Comparison of ENCODE assay signal across 18 cellular contexts in the genomic region with DNA sequence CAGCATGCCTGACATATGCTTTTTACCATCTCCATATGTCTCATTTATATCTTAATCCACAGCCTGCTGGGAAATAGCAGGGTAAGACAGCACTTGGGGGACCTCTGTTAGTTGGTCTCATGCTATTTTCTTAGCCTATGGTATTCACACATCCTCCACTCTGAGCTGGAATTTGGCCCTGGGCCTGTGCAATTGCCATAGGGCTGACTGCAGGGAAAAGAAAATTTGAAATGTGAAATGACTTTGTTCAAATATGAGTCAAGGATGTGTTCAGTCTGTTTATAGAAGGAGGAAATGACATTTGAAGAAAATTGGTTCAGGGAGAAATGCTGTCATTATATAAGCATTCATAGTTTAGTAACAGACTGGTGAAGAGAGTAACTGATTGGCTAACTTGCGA. TPM values are rescaled to one million over a fixed set of nuclear protein-coding genes. Genes with fewer than 3 reads are reported as not detected.
DNase-seq lines count a peak whose midpoint lies in the region; TF ChIP-seq lines count a peak whose summit lies in the region.
"Had no signal": no experiment of that assay in that cellular context is flagged by ENCODE, and none has a peak within 500 bp of the region (broad histone marks: within the 10 kb centered on the region; RNA-seq: fewer than 3 reads in every experiment).

No MANE protein-coding gene starts in this region.

- DNase-seq in AG08395 (ENCODE audit: low spot score) (peak; percentile 45), HT1080 (ENCODE audit: low read depth) (peak; percentile 89), brain microvascular endothelial cell (peak; percentile 74), hepatic stellate cell (ENCODE audit: low spot score) (peak; percentile 24), NCI-H2081 treated with DMSO at 0.1 percent for 48 hours (lab: John Stamatoyannopoulos, UW) (no peak), NCI-H345 (lab: John Stamatoyannopoulos, UW) (no peak), A673 (ENCODE audit: low spot score) (no peak)
- DNase-seq in activated naive CD4-positive, alpha-beta T cell treated with Interleukin-2 at 50 U/mL for 16 hours, result no peak
- DNase-seq: activated CD8-positive, alpha-beta memory T cell treated with anti-CD3 and anti-CD28 coated beads, Interleukin-2, amount 10 ng/mL, durations not matched to agents 7 days and 5 days; activated naive CD8-positive, alpha-beta T cell treated with anti-CD3 and anti-CD28 coated beads, Interleukin-2, amount 50 U/mL, for 24 hours; effector memory CD8-positive, alpha-beta T cell; MM.1S; SIG-M5; stimulated activated CD4-positive, alpha-beta T cell treated with anti-CD3 and anti-CD28 coated beads, Interleukin-4, amount 100 ng/mL, for 1 hour; stimulated activated naive CD4-positive, alpha-beta T cell treated with Interleukin-2 at 50 U/mL for 16 hours had no signal

- in situ Hi-C loops in brain microvascular endothelial cell (cut with HindIII; ENCODE audit: low pct_ligation_motif_present, low sequenced_read_pairs), result no loop called here

- peak overlapping the region; percentile 63 for H3K27ac ChIP-seq in brain microvascular endothelial cell
- H3K27ac ChIP-seq in A673 (ENCODE audit: low read depth, low read length, poor library complexity, severe bottlenecking), result no peak overlapping the region
- H3K27ac ChIP-seq: C4-2B, prostate gland had no signal

- CTCF ChIA-PET in A673 (lab: Charles Lee), result no interaction called here

- no TSS peak for BruUV-seq in A673 (replicated peaks; lab: Mats Ljungman, UMichigan)

- POLR2A ChIA-PET in A673 (lab: Charles Lee; ENCODE audit: low non-redundant PET), result no interaction called here

- intact Hi-C loops in A673 (cut with micrococcal nuclease; ENCODE audit: unreplicated experiment), result no loop called here

- H3K27me3 ChIP-seq in brain microvascular endothelial cell (replicated peaks), result no peaks in the 10 kb centered on the region
- no peaks in the 10 kb centered on the region for H3K27me3 ChIP-seq in A673 (replicated peaks; ENCODE audit: insufficient read depth, low read depth, low read length, poor library complexity)

- H3K4me3 ChIP-seq in brain microvascular endothelial cell (ENCODE audit: low read depth, low read length) (no peak overlapping the region), A673 (ENCODE audit: low read depth, low read length, poor library complexity, severe bottlenecking) (no peak overlapping the region)
- H3K4me3 ChIP-seq: prostate gland had no signal

- TF ChIP-seq CTCF in brain microvascular endothelial cell (IDR thresholded peaks at IDR 0.05; ENCODE audit: low read depth, low read length, missing control alignments) (no peak), A673 (conservative IDR thresholded peaks at IDR 0.05; ENCODE audit: low read depth, low read length) (no peak)

- no peaks in the 10 kb centered on the region for H3K4me1 ChIP-seq in A673 (ENCODE audit: insufficient read depth, low read length, poor library complexity, severe bottlenecking)
- H3K4me1 ChIP-seq: prostate gland had no signal

- H3K9me3 ChIP-seq in A673 (ENCODE audit: low read depth, low read length, poor library complexity, severe bottlenecking), result no peaks in the 10 kb centered on the region
- H3K9me3 ChIP-seq: prostate gland had no signal

- H3K36me3 ChIP-seq in brain microvascular endothelial cell (replicated peaks) (no peaks in the 10 kb centered on the region), A673 (ENCODE audit: insufficient read depth, low read length, poor library complexity, severe bottlenecking) (no peaks in the 10 kb centered on the region)
- H3K36me3 ChIP-seq: prostate gland had no signal

RNA-seq across cellular contexts. Expression of gene MAP7D3, which starts 9.6 kb away (rescaled TPM):
- total RNA-seq in HT1080 (2014; rRNA removed; shearing (Covaris generic)), result 29.2 and 34.7 TPM in 2 replicates
- polyA plus RNA-seq in HT1080 (2015; cell fraction: cytosol; rRNA removed), result 20.4 and 23.9 TPM in 2 replicates
- polyA plus RNA-seq in HT1080 (2015; cell fraction: nucleus; rRNA removed), result 41.4 and 47.9 TPM in 2 replicates
- total RNA-seq in A673 (2021), result 12.4 and 12.9 TPM in 2 replicates

RNA-seq across cellular contexts. Expression of gene ADGRG4, which starts 40.0 kb away (rescaled TPM):
- 0.02 TPM in 1 of 2 replicates, not detected in the other for total RNA-seq in HT1080 (2014; rRNA removed; shearing (Covaris generic))
- 0.01 TPM in 1 of 2 replicates, not detected in the other for polyA plus RNA-seq in HT1080 (2015; cell fraction: cytosol; rRNA removed)
- polyA plus RNA-seq in HT1080 (2015; cell fraction: nucleus; rRNA removed), result 0.08 and 0.12 TPM in 2 replicates
- total RNA-seq in A673 (2021), result not detected in 2 replicates
- total RNA-seq: activated CD8-positive, alpha-beta memory T cell treated with anti-CD3 and anti-CD28 coated beads, Interleukin-2, amount 10 ng/mL, durations not matched to agents 7 days and 5 days; mononuclear cell had no signal

Comparison
In these comparisons a context has a peak if more than half of its experiments do, and no peak if none do; other contexts are left out.
1. DNase-seq: peak in AG08395 (single experiment), HT1080 (single experiment), brain microvascular endothelial cell (single experiment) and hepatic stellate cell (single experiment); none in NCI-H2081 treated with DMSO at 0.1 percent for 48 hours (single experiment), NCI-H345 (single experiment), activated naive CD4-positive, alpha-beta T cell treated with Interleukin-2 at 50 U/mL for 16 hours (single experiment) and A673 (single experiment).